In genomic region chr13:98541701-98542203, GRCh38 we compare ENCODE assay signal across 1 cellular context.
TF ChIP-seq lines count a peak whose summit lies in the region.

No MANE protein-coding gene starts in this region.

TF ChIP-seq in GM23338, 12 proteins besides CTCF, POLR2A, EP300 and RAD21 (continued from another document):
- TF ChIP-seq ZNF462 (CRISPR knock-in tag; IDR thresholded peaks at IDR 0.05) (no peak), JUNB (IDR thresholded peaks at IDR 0.05; ENCODE audit: unreplicated experiment) (no peak), NANOG (IDR thresholded peaks at IDR 0.05; ENCODE audit: borderline replicate concordance) (no peak), STAT1 (IDR thresholded peaks at IDR 0.05; ENCODE audit: unreplicated experiment) (no peak), EZH2 (IDR thresholded peaks at IDR 0.05; ENCODE audit: low read depth, unreplicated experiment) (no peak), ETS1 (IDR thresholded peaks at IDR 0.05) (no peak), CREB1 (CRISPR knock-in tag; IDR thresholded peaks at IDR 0.05; ENCODE audit: low read depth) (no peak)
TF ChIP-seq in GM23338: peak in this region for 0.
